Comparison of ENCODE assay signal across 9 cellular contexts in the genomic region with DNA sequence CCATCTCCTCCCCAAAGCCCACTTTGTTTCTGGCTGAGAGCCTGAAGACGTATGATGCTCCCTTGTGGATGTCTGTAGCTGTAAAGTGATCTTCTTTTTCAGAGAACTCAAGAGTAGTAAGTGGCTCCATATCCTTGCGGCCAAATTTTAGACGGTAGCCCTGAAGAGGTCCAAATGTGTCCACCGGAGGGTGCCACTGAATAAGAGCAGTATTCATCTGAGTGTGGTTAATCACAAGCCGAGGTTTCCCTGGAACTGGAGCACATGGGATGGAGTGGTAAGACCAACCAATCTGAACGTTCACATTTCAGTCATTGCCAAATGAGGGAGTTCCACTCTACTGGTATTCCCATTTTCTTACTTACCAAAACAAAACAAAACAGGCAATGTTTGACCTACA.
DNase-seq lines count a peak whose midpoint lies in the region; ATAC-seq and TF ChIP-seq lines count a peak whose summit lies in the region.
"Had no signal": no experiment of that assay in that cellular context is flagged by ENCODE, and none has a peak within 500 bp of the region (broad histone marks: within the 10 kb centered on the region; RNA-seq: fewer than 3 reads in every experiment).

No MANE protein-coding gene starts in this region.

- POLR2A ChIA-PET in OCI-LY7 (lab: Charles Lee): no interaction called here

- no peaks in the 10 kb centered on the region for H4K20me1 ChIP-seq in OCI-LY7 (ENCODE audit: insufficient read depth, low read length)

- DNase-seq in NCI-H2171 treated with DMSO at 0.1 percent for 48 hours (lab: John Stamatoyannopoulos, UW) (peak; percentile 14), NCI-H2171 (lab: John Stamatoyannopoulos, UW) (no peak), OCI-LY7 (ENCODE audit: low spot score) (no peak), glomerular endothelial cell (ENCODE audit: extremely low read depth, low read depth, low spot score) (peak; percentile 14), smooth muscle cell of the brain vasculature (ENCODE audit: low read depth, low spot score) (peak; percentile 6)
- no peak for DNase-seq in activated CD8-positive, alpha-beta memory T cell treated with anti-CD3 and anti-CD28 coated beads for 24 hours

- no peaks in the 10 kb centered on the region for H3K9me2 ChIP-seq in OCI-LY7 (ENCODE audit: insufficient read depth, low read length)

- peak; percentile 43 for TF ChIP-seq CTCF in OCI-LY7 (conservative IDR thresholded peaks at IDR 0.05; ENCODE audit: low read length)

- H3K4me1 Mint-ChIP-seq in stimulated activated memory B cell treated with anti-CD40 and anti-IgM and Interleukin-4, amounts not matched to agents 10 μg/mL and 1 μg/mL and 100 μg/mL, for 72 hours: no peaks in the 10 kb centered on the region

- H3K4me1 ChIP-seq in OCI-LY7 (ENCODE audit: insufficient read depth, low read length, poor library complexity, severe bottlenecking): no peaks in the 10 kb centered on the region

- CTCF ChIA-PET in OCI-LY7 (lab: Charles Lee; ENCODE audit: unreplicated experiment): no interaction called here

- H2AFZ ChIP-seq in OCI-LY7 (ENCODE audit: low read length): no peak overlapping the region

- no TSS peak for BruUV-seq in OCI-LY7 (replicated peaks; lab: Mats Ljungman, UMichigan)

- peaks cover 6% of the 10 kb centered on the region for H3K27me3 Mint-ChIP-seq in stimulated activated memory B cell treated with anti-CD40 and anti-IgM and Interleukin-4, amounts not matched to agents 10 μg/mL and 1 μg/mL and 100 μg/mL, for 72 hours

- H3K4me2 ChIP-seq in OCI-LY7 (ENCODE audit: low read length): no peak overlapping the region

- H3K27ac ChIP-seq in OCI-LY7 (ENCODE audit: low read depth, low read length, poor library complexity, severe bottlenecking): no peak overlapping the region
- H3K27ac ChIP-seq: coronary artery had no signal

- ATAC-seq in stimulated activated memory B cell treated with anti-CD40 and anti-IgM and Interleukin-4, amounts not matched to agents 10 μg/mL and 1 μg/mL and 100 μg/mL, for 72 hours: no peak
- ATAC-seq in HG02885 (IDR thresholded peaks at IDR 0.05; ENCODE audit: poor library complexity, unreplicated experiment): no peak

- H3K36me3 Mint-ChIP-seq in stimulated activated memory B cell treated with anti-CD40 and anti-IgM and Interleukin-4, amounts not matched to agents 10 μg/mL and 1 μg/mL and 100 μg/mL, for 72 hours: no peaks in the 10 kb centered on the region

- no peak overlapping the region for H3K27ac Mint-ChIP-seq in stimulated activated memory B cell treated with anti-CD40 and anti-IgM and Interleukin-4, amounts not matched to agents 10 μg/mL and 1 μg/mL and 100 μg/mL, for 72 hours

- no peaks in the 10 kb centered on the region for H3K79me2 ChIP-seq in OCI-LY7 (ENCODE audit: insufficient read depth, low read depth, low read length)

- no peaks in the 10 kb centered on the region for H3K36me3 ChIP-seq in OCI-LY7 (ENCODE audit: insufficient read depth, low read length)

- no peaks in the 10 kb centered on the region for H3K9me3 Mint-ChIP-seq in stimulated activated memory B cell treated with anti-CD40 and anti-IgM and Interleukin-4, amounts not matched to agents 10 μg/mL and 1 μg/mL and 100 μg/mL, for 72 hours

- intact Hi-C loops in OCI-LY7 (cut with micrococcal nuclease; ENCODE audit: unreplicated experiment): no loop called here

- no peaks in the 10 kb centered on the region for H3K9me3 ChIP-seq in OCI-LY7 (ENCODE audit: low read length)

- H3K4me3 Mint-ChIP-seq in stimulated activated memory B cell treated with anti-CD40 and anti-IgM and Interleukin-4, amounts not matched to agents 10 μg/mL and 1 μg/mL and 100 μg/mL, for 72 hours: no peak overlapping the region

- H3K4me3 ChIP-seq in OCI-LY7 (ENCODE audit: low read depth, low read length, poor library complexity, severe bottlenecking): no peak overlapping the region
- H3K4me3 ChIP-seq: coronary artery had no signal

Comparison
In these comparisons a context has a peak if more than half of its experiments do, and no peak if none do; other contexts are left out.
1. DNase-seq: peak in NCI-H2171 treated with DMSO at 0.1 percent for 48 hours (single experiment), glomerular endothelial cell (single experiment) and smooth muscle cell of the brain vasculature (single experiment); none in NCI-H2171 (single experiment), OCI-LY7 (single experiment) and activated CD8-positive, alpha-beta memory T cell treated with anti-CD3 and anti-CD28 coated beads for 24 hours (single experiment).